In the genomic region with DNA sequence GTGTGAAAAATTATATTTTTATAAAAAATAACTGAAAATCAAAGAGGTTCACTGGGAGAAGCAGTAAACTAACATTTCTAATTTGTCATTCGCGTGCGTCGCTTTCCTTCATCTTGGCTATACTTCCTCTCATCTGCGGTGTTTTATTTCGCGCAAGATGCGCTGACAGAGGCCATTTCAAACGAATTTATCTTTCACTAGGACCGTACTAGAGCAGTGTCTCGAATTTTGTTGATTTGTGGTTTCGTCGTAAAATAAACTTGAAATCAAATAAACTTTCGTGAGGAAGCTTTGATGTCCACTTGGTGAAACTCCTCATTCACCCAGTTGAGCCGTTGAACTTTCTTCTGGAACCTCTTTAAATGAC, we compare ENCODE assay signal across 8 cellular contexts.
DNase-seq lines count a peak whose midpoint lies in the region; ATAC-seq, FAIRE-seq and TF ChIP-seq lines count a peak whose summit lies in the region.
"Had no signal": no experiment of that assay in that cellular context is flagged by ENCODE, and none has a peak within 500 bp of the region (broad histone marks: within the 10 kb centered on the region; RNA-seq: fewer than 3 reads in every experiment).

No MANE protein-coding gene starts in this region.

- H3K4me1 Mint-ChIP-seq in activated B cell treated with CpG ODN at 0.5 μM for 24 hours, result peaks cover 48% of the 10 kb centered on the region

- CTCF ChIA-PET in HCT116 (lab: Charles Lee) (interaction anchor here (1.4 to 1.7 kb wide), 3 partner anchors 581 to 1773 kb away, joined by 5 to 15 read pairs (median 13); no protein-coding TSS in a partner anchor), activated B cell treated with CpG ODN at 0.5 μM for 24 hours (lab: Charles Lee) (interaction anchor here (1.8 kb wide), 1 partner anchor 1768 kb away, joined by 7 read pairs; no protein-coding TSS in a partner anchor)

- dilution Hi-C loops in keratinocyte (cut with MboI; ENCODE audit: extremely low pct_ligation_motif_present, low sequenced_read_pairs), result no loop called here

- H3F3A ChIP-seq in smooth muscle cell (ENCODE audit: low read depth), result no peaks in the 10 kb centered on the region

- H3K79me2 ChIP-seq in HCT116 (ENCODE audit: insufficient read depth, low read length), result no peaks in the 10 kb centered on the region
- H3K79me2 ChIP-seq in keratinocyte (ENCODE audit: control insufficient read depth, insufficient read depth, low read length), result no peaks in the 10 kb centered on the region
- H3K79me2 ChIP-seq in smooth muscle cell (ENCODE audit: low read depth), result no peaks in the 10 kb centered on the region

- H3K27ac ChIP-seq in HCT116 (ENCODE audit: low read depth, low read length) (no peak overlapping the region), keratinocyte (ENCODE audit: control insufficient read depth, insufficient read depth, low read length) (no peak overlapping the region), smooth muscle cell (ENCODE audit: low read depth) (no peak overlapping the region)
- H3K27ac ChIP-seq in effector memory CD4-positive, alpha-beta T cell (ENCODE audit: insufficient read depth, low read length, poor library complexity, severe bottlenecking), result no peak overlapping the region

- RAD21 ChIA-PET in HCT116 (lab: Charles Lee; ENCODE audit: low non-redundant PET in 1 of 2, low total read pairs in 2 of 2, uncharacterized antibody in 2 of 2, unreplicated experiment in 2 of 2), result interaction anchor here in 1 of 2 experiments (1.2 kb wide), 1 partner anchor 457 kb away, joined by 3 read pairs; no protein-coding TSS in a partner anchor

- H3K4me3 Mint-ChIP-seq in activated B cell treated with CpG ODN at 0.5 μM for 24 hours, result peak overlapping the region; percentile 48

- intact Hi-C loops in HCT116 (cut with micrococcal nuclease), result loop anchor here (1.0 to 10.0 kb wide), 8 partner anchors 134 to 1828 kb away; no protein-coding TSS in a partner anchor
- intact Hi-C loops in activated B cell treated with CpG ODN at 0.5 μM for 24 hours (cut with micrococcal nuclease), result loop anchor here (1.0 to 10.0 kb wide), 8 partner anchors 30 to 1828 kb away; no protein-coding TSS in a partner anchor

- H3K27ac Mint-ChIP-seq in activated B cell treated with CpG ODN at 0.5 μM for 24 hours, result no peak overlapping the region

- no peak for TF ChIP-seq RAD21 in HCT116 (IDR thresholded peaks at IDR 0.05; ENCODE audit: low read depth)

- ATAC-seq in HCT116, result no peak
- no peak for ATAC-seq in activated B cell treated with CpG ODN at 0.5 μM for 24 hours (ENCODE audit: low read depth)
- ATAC-seq in HG02763 (IDR thresholded peaks at IDR 0.05; ENCODE audit: unreplicated experiment), result no peak

- POLR2A ChIA-PET in HCT116 (lab: Charles Lee), result no interaction called here
- POLR2A ChIA-PET in activated B cell treated with CpG ODN at 0.5 μM for 24 hours (lab: Charles Lee), result no interaction called here

- H3K9me3 Mint-ChIP-seq in activated B cell treated with CpG ODN at 0.5 μM for 24 hours, result no peaks in the 10 kb centered on the region

- H3K9me2 ChIP-seq in HCT116 (ENCODE audit: insufficient read depth), result no peaks in the 10 kb centered on the region

- H3K27me3 ChIP-seq in HCT116 (ENCODE audit: insufficient read depth, low read length), result no peaks in the 10 kb centered on the region
- peaks cover 32% of the 10 kb centered on the region for H3K27me3 ChIP-seq in keratinocyte (ENCODE audit: control insufficient read depth, extremely low read depth, insufficient read depth, low read length)
- H3K27me3 ChIP-seq in smooth muscle cell (ENCODE audit: low read depth), result peaks cover 81% of the 10 kb centered on the region
- H3K27me3 ChIP-seq in effector memory CD4-positive, alpha-beta T cell (replicated peaks; ENCODE audit: control insufficient read depth, insufficient read depth, low read length, poor library complexity, severe bottlenecking), result peaks cover 44% of the 10 kb centered on the region
- H3K27me3 ChIP-seq in BE2C, result peaks cover 60% of the 10 kb centered on the region

- peaks cover 4 to 27% of the 10 kb centered on the region in 2 experiments; a peak in 3 of 4 replicates for H3K4me1 ChIP-seq in HCT116 (ENCODE audit: control insufficient read depth in 1 of 2, insufficient read depth in 2 of 2, low read length in 2 of 2)
- H3K4me1 ChIP-seq in keratinocyte (ENCODE audit: control insufficient read depth, extremely low read depth, insufficient read depth, low read length), result peaks cover 6% of the 10 kb centered on the region
- H3K4me1 ChIP-seq in smooth muscle cell (ENCODE audit: low read depth), result peaks cover 22% of the 10 kb centered on the region
- peaks cover 26% of the 10 kb centered on the region for H3K4me1 ChIP-seq in effector memory CD4-positive, alpha-beta T cell (ENCODE audit: control insufficient read depth, insufficient read depth, low read length, poor library complexity, severe bottlenecking)
- no peaks in the 10 kb centered on the region for H3K4me1 ChIP-seq in BE2C

- H3K27me3 Mint-ChIP-seq in activated B cell treated with CpG ODN at 0.5 μM for 24 hours, result peaks cover 68% of the 10 kb centered on the region

- H3K4me3 ChIP-seq in HCT116 (replicated peaks in 1 of 2; ENCODE audit: low read depth in 1 of 2, low read length in 2 of 2), result peak overlapping the region in 1 of 2 experiments; percentile 22; a peak in 1 of 4 replicates
- H3K4me3 ChIP-seq in keratinocyte (ENCODE audit: control insufficient read depth in 2 of 3, extremely low read depth in 1 of 3, insufficient read depth in 2 of 3, low read depth in 1 of 3, low read length in 3 of 3), result peak overlapping the region in 1 of 3 experiments; percentile 41
- H3K4me3 ChIP-seq in smooth muscle cell, result peak overlapping the region; percentile 58
- H3K4me3 ChIP-seq in effector memory CD4-positive, alpha-beta T cell (ENCODE audit: insufficient read depth, low read depth, low read length, poor library complexity, severe bottlenecking), result no peak overlapping the region
- no peak overlapping the region for H3K4me3 ChIP-seq in BE2C (ENCODE audit: low read depth, low read length)

- no peak for FAIRE-seq in keratinocyte (lab: Jason Lieb, UNC)
- FAIRE-seq: GM18507 had no signal

- TF ChIP-seq CTCF in HCT116 (IDR thresholded peaks at IDR 0.05 in 2 of 3, conservative IDR thresholded peaks at IDR 0.05 in 1 of 3; ENCODE audit: borderline replicate concordance in 1 of 3, insufficient read depth in 1 of 3, low read depth in 2 of 3, low read length in 2 of 3) (no peak), activated B cell treated with CpG ODN at 0.5 μM for 24 hours (IDR thresholded peaks at IDR 0.05) (no peak), keratinocyte (optimal IDR thresholded peaks at IDR 0.05 in 1 of 3, IDR thresholded peaks at IDR 0.05 in 1 of 3, conservative IDR thresholded peaks at IDR 0.05 in 1 of 3; ENCODE audit: extremely low read depth in 1 of 3, insufficient read depth in 2 of 3, low read length in 3 of 3) (no peak), smooth muscle cell (IDR thresholded peaks at IDR 0.05; ENCODE audit: borderline replicate concordance, insufficient read depth, poor library complexity, severe bottlenecking) (no peak), BE2C (IDR thresholded peaks at IDR 0.05; ENCODE audit: low read depth, low read length) (no peak)

- 6% methylated on average over 15 of the region's 15 CpGs for WGBS in smooth muscle cell (ENCODE audit: low lambda C conversion rate)

- H2AFZ ChIP-seq in HCT116 (ENCODE audit: low read depth, low read length, poor library complexity, severe bottlenecking), result peak overlapping the region; percentile 89
- H2AFZ ChIP-seq in keratinocyte (ENCODE audit: control insufficient read depth, low read length), result no peak overlapping the region
- peak overlapping the region; percentile 81 for H2AFZ ChIP-seq in smooth muscle cell (ENCODE audit: low read depth)

- H4K20me1 ChIP-seq in HCT116 (ENCODE audit: insufficient read depth) (no peaks in the 10 kb centered on the region), keratinocyte (ENCODE audit: control insufficient read depth, extremely low read depth, insufficient read depth, low read length) (no peaks in the 10 kb centered on the region), smooth muscle cell (ENCODE audit: low read depth) (no peaks in the 10 kb centered on the region)

- no TSS peak for BruUV-seq in HCT116 (replicated peaks; lab: Mats Ljungman, UMichigan)

- no peak overlapping the region for H3K9ac ChIP-seq in HCT116 (ENCODE audit: low read length)
- no peak overlapping the region for H3K9ac ChIP-seq in keratinocyte (ENCODE audit: control insufficient read depth, extremely low read depth, insufficient read depth, low read length)
- no peak overlapping the region for H3K9ac ChIP-seq in smooth muscle cell (ENCODE audit: low read depth)

- no peaks in the 10 kb centered on the region for H3K36me3 ChIP-seq in HCT116 (ENCODE audit: control insufficient read depth in 1 of 2, insufficient read depth in 2 of 2, low read length in 2 of 2)
- no peaks in the 10 kb centered on the region for H3K36me3 ChIP-seq in keratinocyte (ENCODE audit: control insufficient read depth in 2 of 2, extremely low read depth in 1 of 2, insufficient read depth in 2 of 2, low read length in 2 of 2)
- H3K36me3 ChIP-seq in smooth muscle cell (ENCODE audit: low read depth), result no peaks in the 10 kb centered on the region
- no peaks in the 10 kb centered on the region for H3K36me3 ChIP-seq in effector memory CD4-positive, alpha-beta T cell (ENCODE audit: control insufficient read depth, insufficient read depth, low read length)
- no peaks in the 10 kb centered on the region for H3K36me3 ChIP-seq in BE2C

- H3K9me1 ChIP-seq in keratinocyte (ENCODE audit: control insufficient read depth, extremely low read depth, insufficient read depth, low read length), result no peaks in the 10 kb centered on the region

- DNase-seq in HCT116 (ENCODE audit: low read depth, low spot score) (no peak), activated B cell treated with CpG ODN at 0.5 μM for 24 hours (no peak), keratinocyte (ENCODE audit: low read depth, low spot score) (no peak), smooth muscle cell (lab: John Stamatoyannopoulos, UW; ENCODE audit: unreplicated experiment) (no peak), BE2C (no peak)
- DNase-seq in effector memory CD4-positive, alpha-beta T cell, result no peak

- no peaks in the 10 kb centered on the region for H3K9me3 ChIP-seq in HCT116 (ENCODE audit: control insufficient read depth in 1 of 2, insufficient read depth in 1 of 2, low read depth in 1 of 2, low read length in 2 of 2)
- H3K9me3 ChIP-seq in keratinocyte (ENCODE audit: control insufficient read depth, low read depth, low read length), result no peaks in the 10 kb centered on the region
- H3K9me3 ChIP-seq in smooth muscle cell (replicated peaks; ENCODE audit: low read depth), result no peaks in the 10 kb centered on the region
- no peaks in the 10 kb centered on the region for H3K9me3 ChIP-seq in effector memory CD4-positive, alpha-beta T cell (ENCODE audit: control insufficient read depth, low read length)
- no peaks in the 10 kb centered on the region for H3K9me3 ChIP-seq in BE2C

- H3K36me3 Mint-ChIP-seq in activated B cell treated with CpG ODN at 0.5 μM for 24 hours (ENCODE audit: low read depth), result no peaks in the 10 kb centered on the region

- TF ChIP-seq POLR2A in HCT116 (IDR thresholded peaks at IDR 0.05; ENCODE audit: borderline replicate concordance, extremely low read depth, insufficient read depth, insufficient read length), result no peak

- H3K4me2 ChIP-seq in HCT116 (ENCODE audit: low read length) (peak overlapping the region; percentile 55), keratinocyte (ENCODE audit: control insufficient read depth, extremely low read depth, insufficient read depth, low read depth, low read length) (peak overlapping the region; percentile 56), smooth muscle cell (peak overlapping the region; percentile 95)
